Comparison of ENCODE assay signal across 30 cellular contexts in genomic region chr1:163822933-163823511, GRCh38.
DNase-seq lines count a peak whose midpoint lies in the region; ATAC-seq and TF ChIP-seq lines count a peak whose summit lies in the region.
"Had no signal": no experiment of that assay in that cellular context is flagged by ENCODE, and none has a peak within 500 bp of the region (broad histone marks: within the 10 kb centered on the region; RNA-seq: fewer than 3 reads in every experiment).

No MANE protein-coding gene starts in this region.

- TF ChIP-seq CTCF in liver (IDR thresholded peaks at IDR 0.05; ENCODE audit: low read depth, low read length, missing input control), result no peak
- TF ChIP-seq CTCF in right lobe of liver (IDR thresholded peaks at IDR 0.05), result no peak
- no peak for TF ChIP-seq CTCF in glutamatergic neuron (IDR thresholded peaks at IDR 0.05; ENCODE audit: partially characterized antibody, unreplicated experiment)

- H3K4me1 ChIP-seq in liver (ENCODE audit: control insufficient read depth in 4 of 4, insufficient read depth in 4 of 4, low read length in 3 of 4) (no peaks in the 10 kb centered on the region), right lobe of liver (no peaks in the 10 kb centered on the region), mesendoderm (ENCODE audit: control insufficient read depth, low read depth, low read length) (no peaks in the 10 kb centered on the region)
- H3K4me1 ChIP-seq: A549 had no signal

- no peaks in the 10 kb centered on the region for H3K79me2 ChIP-seq in mesendoderm (ENCODE audit: control insufficient read depth, insufficient read depth, low read length)

- H3K27ac Mint-ChIP-seq in glutamatergic neuron (ENCODE audit: unreplicated experiment), result no peak overlapping the region
- H3K27ac Mint-ChIP-seq: CD8-positive, alpha-beta memory T cell; IgD-negative memory B cell had no signal

- no peak for TF ChIP-seq POLR2A in right lobe of liver (IDR thresholded peaks at IDR 0.05)

- WGBS in liver, result 36% methylated on average over 1 of the region's 1 CpG
- WGBS in right lobe of liver (ENCODE audit: insufficient coverage, low coverage, low lambda C conversion rate, missing lambda C conversion rate), result 9% methylated on average over 1 of the region's 1 CpG
- WGBS in mesendoderm (ENCODE audit: extremely low coverage, insufficient coverage, low lambda C conversion rate), result no CpG with 5 or more reads among the region's 1 CpG

- no peak overlapping the region for H4K8ac ChIP-seq in mesendoderm (ENCODE audit: low read depth, low read length)

- H3K79me1 ChIP-seq in mesendoderm (ENCODE audit: low read length), result no peaks in the 10 kb centered on the region

- no peak overlapping the region for H2BK120ac ChIP-seq in mesendoderm (ENCODE audit: low read depth, low read length)

- H3K27me3 ChIP-seq in liver (ENCODE audit: control insufficient read depth in 4 of 4, insufficient read depth in 4 of 4, low read length in 3 of 4) (peaks cover 0 to 2% (median 0%) of the 10 kb centered on the region in 4 donors), right lobe of liver (no peaks in the 10 kb centered on the region), mesendoderm (ENCODE audit: insufficient read depth, low read length, poor library complexity) (no peaks in the 10 kb centered on the region)

- H2BK5ac ChIP-seq in mesendoderm (ENCODE audit: low read length), result no peak overlapping the region

- no peak overlapping the region for H2AK5ac ChIP-seq in mesendoderm (ENCODE audit: low read length)

- no peak overlapping the region for H3K23ac ChIP-seq in mesendoderm (ENCODE audit: low read length)

- H3K9ac ChIP-seq in liver (ENCODE audit: low read depth in 1 of 2, low read length in 2 of 2), result no peak overlapping the region
- no peak overlapping the region for H3K9ac ChIP-seq in mesendoderm (ENCODE audit: low read length)
- H3K9ac ChIP-seq: KMS-11 had no signal

- no peak overlapping the region for H3K18ac ChIP-seq in mesendoderm (ENCODE audit: low read length)

- H3K9me3 ChIP-seq in liver (ENCODE audit: control insufficient read depth in 4 of 4, low read length in 3 of 4), result peaks cover 0 to 4% (median 0%) of the 10 kb centered on the region in 4 donors
- H3K9me3 ChIP-seq in right lobe of liver, result no peaks in the 10 kb centered on the region
- H3K9me3 ChIP-seq: A549 had no signal

- ATAC-seq in right lobe of liver (no peak), HG02610 (IDR thresholded peaks at IDR 0.05; ENCODE audit: unreplicated experiment) (no peak)
- ATAC-seq: A549, Panc1 had no signal

- H3K56ac ChIP-seq in mesendoderm (ENCODE audit: low read length), result no peak overlapping the region

- H4K5ac ChIP-seq in mesendoderm (ENCODE audit: low read length), result no peak overlapping the region

- H2BK15ac ChIP-seq in mesendoderm (replicated peaks; ENCODE audit: low read depth), result no peak overlapping the region

- no peak overlapping the region for H3K4me3 ChIP-seq in liver (ENCODE audit: low read depth in 1 of 3, low read length in 3 of 3)
- H3K4me3 ChIP-seq in right lobe of liver, result no peak overlapping the region
- H3K4me3 ChIP-seq in mesendoderm (ENCODE audit: low read length), result no peak overlapping the region
- H3K4me3 ChIP-seq: A549, SK-N-MC had no signal

- H3K4me1 Mint-ChIP-seq in glutamatergic neuron (ENCODE audit: low read depth, unreplicated experiment), result no peaks in the 10 kb centered on the region
- H3K4me1 Mint-ChIP-seq: CD8-positive, alpha-beta memory T cell; IgD-negative memory B cell had no signal

- DNase-seq in right lobe of liver (no peak), amniotic epithelial cell (ENCODE audit: low read depth) (peak; percentile 4), myocyte (ENCODE audit: low read depth) (peak; percentile 55), mesendoderm (no peak), glutamatergic neuron (no peak)
- DNase-seq: C1 segment of cervical spinal cord; CD8-positive, alpha-beta memory T cell; DMS 273 treated with DMSO at 0.1 percent for 48 hours; DMS79; GF-D8; GOT3; HCEC 1CT; NCI-H1092; NCI-H1436; NCI-H187; NCI-H2081 treated with DMSO at 0.1 percent for 48 hours; NCI-H2171; NCI-H226; NCI-H510A; NCI-H69; SIG-M5 had no signal

- H3K4me3 Mint-ChIP-seq in glutamatergic neuron (ENCODE audit: unreplicated experiment), result no peak overlapping the region
- H3K4me3 Mint-ChIP-seq: CD8-positive, alpha-beta memory T cell; IgD-negative memory B cell had no signal

- H3K27ac ChIP-seq in liver (ENCODE audit: low read depth in 1 of 2, low read length in 2 of 2) (no peak overlapping the region), right lobe of liver (no peak overlapping the region), mesendoderm (ENCODE audit: low read depth, low read length) (no peak overlapping the region)
- H3K27ac ChIP-seq: A549, HL-60, KMS-11, RWPE1, SK-N-MC had no signal

- H3K27me3 Mint-ChIP-seq in glutamatergic neuron (ENCODE audit: unreplicated experiment), result no peaks in the 10 kb centered on the region
- H3K27me3 Mint-ChIP-seq: CD8-positive, alpha-beta memory T cell; IgD-negative memory B cell had no signal

- intact Hi-C loops in right lobe of liver (cut with DNase I), result no loop called here

- H3K36me3 ChIP-seq in liver (ENCODE audit: control insufficient read depth in 4 of 4, insufficient read depth in 3 of 4, low read depth in 1 of 4, low read length in 3 of 4) (no peaks in the 10 kb centered on the region), right lobe of liver (no peaks in the 10 kb centered on the region), mesendoderm (ENCODE audit: control insufficient read depth, insufficient read depth, low read length) (no peaks in the 10 kb centered on the region)

- H3K4me2 ChIP-seq in mesendoderm (ENCODE audit: low read length), result no peak overlapping the region
- H3K4me2 ChIP-seq: A549, KMS-11 had no signal

- no peaks in the 10 kb centered on the region for H3K36me3 Mint-ChIP-seq in glutamatergic neuron (ENCODE audit: unreplicated experiment)
- H3K36me3 Mint-ChIP-seq: CD8-positive, alpha-beta memory T cell; IgD-negative memory B cell had no signal

- TF ChIP-seq RAD21 in liver (IDR thresholded peaks at IDR 0.05), result no peak

- H3K4ac ChIP-seq in mesendoderm (ENCODE audit: low read depth, low read length), result no peak overlapping the region

- H3K9me3 Mint-ChIP-seq in glutamatergic neuron (ENCODE audit: unreplicated experiment), result no peaks in the 10 kb centered on the region

TF ChIP-seq in liver, 16 proteins besides CTCF, POLR2A, EP300 and RAD21:
- TF ChIP-seq NR2F2 (IDR thresholded peaks at IDR 0.05) (peak; percentile 57), HNF4G (IDR thresholded peaks at IDR 0.05) (no peak)

Comparison
In these comparisons a context has a peak if more than half of its experiments do, and no peak if none do; other contexts are left out.
1. DNase-seq: peak in amniotic epithelial cell (single experiment) and myocyte (single experiment); none in right lobe of liver (0 of 3), mesendoderm (single experiment) and glutamatergic neuron (single experiment).